ENCODE assay signal across 10 cellular contexts in genomic region chr2:223952280-223952968, GRCh38. TPM values are rescaled to one million over a fixed set of nuclear protein-coding genes. Genes with fewer than 3 reads are reported as not detected.
A peak's percentile ranks its signal among the peaks of the same experiment; 100 is the strongest.
DNase-seq lines count a peak whose midpoint lies in the region; ATAC-seq and TF ChIP-seq lines count a peak whose summit lies in the region.
"Had no signal": no experiment of that assay in that cellular context is flagged by ENCODE, and none has a peak within 500 bp of the region (broad histone marks: within the 10 kb centered on the region; RNA-seq: fewer than 3 reads in every experiment).

No MANE protein-coding gene starts in this region.

- peaks cover 72% of the 10 kb centered on the region for H3K4me1 Mint-ChIP-seq in activated CD8-positive, alpha-beta T cell treated with anti-CD3 and anti-CD28 coated beads for 36 hours (ENCODE audit: low read depth)
- H3K4me1 Mint-ChIP-seq in activated CD8-positive, alpha-beta T cell treated with anti-CD3 and anti-CD28 coated beads, Interleukin-2, amount 10 ng/mL, durations not matched to agents 7 days and 5 days (ENCODE audit: low read depth), result peaks cover 49% of the 10 kb centered on the region

- no peak overlapping the region for H3K4me3 Mint-ChIP-seq in activated CD8-positive, alpha-beta T cell treated with anti-CD3 and anti-CD28 coated beads for 36 hours
- no peak overlapping the region for H3K4me3 Mint-ChIP-seq in activated CD8-positive, alpha-beta T cell treated with anti-CD3 and anti-CD28 coated beads, Interleukin-2, amount 10 ng/mL, durations not matched to agents 7 days and 5 days

- CTCF ChIA-PET in activated CD8-positive, alpha-beta T cell treated with anti-CD3 and anti-CD28 coated beads for 36 hours (lab: Charles Lee), result no interaction called here
- CTCF ChIA-PET in activated CD8-positive, alpha-beta T cell treated with anti-CD3 and anti-CD28 coated beads, Interleukin-2, amount 10 ng/mL, durations not matched to agents 7 days and 5 days (lab: Charles Lee), result no interaction called here

- H3K27me3 Mint-ChIP-seq in activated CD8-positive, alpha-beta T cell treated with anti-CD3 and anti-CD28 coated beads for 36 hours, result no peaks in the 10 kb centered on the region
- no peaks in the 10 kb centered on the region for H3K27me3 Mint-ChIP-seq in activated CD8-positive, alpha-beta T cell treated with anti-CD3 and anti-CD28 coated beads, Interleukin-2, amount 10 ng/mL, durations not matched to agents 7 days and 5 days (ENCODE audit: low read depth)

- peak overlapping the region; percentile 53 for H3K27ac Mint-ChIP-seq in activated CD8-positive, alpha-beta T cell treated with anti-CD3 and anti-CD28 coated beads for 36 hours
- H3K27ac Mint-ChIP-seq in activated CD8-positive, alpha-beta T cell treated with anti-CD3 and anti-CD28 coated beads, Interleukin-2, amount 10 ng/mL, durations not matched to agents 7 days and 5 days, result no peak overlapping the region

- POLR2A ChIA-PET in activated CD8-positive, alpha-beta T cell treated with anti-CD3 and anti-CD28 coated beads for 36 hours (lab: Charles Lee), result interaction anchor here (7.1 kb wide), 1 partner anchor 9 kb away, joined by 84 read pairs; the partner anchor contains the start of gene WDFY1
- POLR2A ChIA-PET in activated CD8-positive, alpha-beta T cell treated with anti-CD3 and anti-CD28 coated beads, Interleukin-2, amount 10 ng/mL, durations not matched to agents 7 days and 5 days (lab: Charles Lee), result interaction anchor here (1.0 kb wide), 1 partner anchor 8 kb away, joined by 3 read pairs; no protein-coding TSS in a partner anchor

- intact Hi-C loops in activated CD8-positive, alpha-beta T cell treated with anti-CD3 and anti-CD28 coated beads for 36 hours (cut with micrococcal nuclease), result loop anchor here (10.0 kb wide), 1 partner anchor 1092 kb away; the partner anchor contains the start of gene DOCK10
- intact Hi-C loops in spleen (cut with DNase I; ENCODE audit: low total_unique reads), result no loop called here

- no peak for ATAC-seq in activated CD8-positive, alpha-beta T cell treated with anti-CD3 and anti-CD28 coated beads for 36 hours
- no peak for ATAC-seq in activated CD8-positive, alpha-beta T cell treated with anti-CD3 and anti-CD28 coated beads, Interleukin-2, amount 10 ng/mL, durations not matched to agents 7 days and 5 days
- ATAC-seq in HG02763 (IDR thresholded peaks at IDR 0.05; ENCODE audit: unreplicated experiment), result peak; percentile 39
- ATAC-seq: sciatic nerve had no signal

- no peak for TF ChIP-seq CTCF in activated CD8-positive, alpha-beta T cell treated with anti-CD3 and anti-CD28 coated beads for 36 hours (IDR thresholded peaks at IDR 0.05)
- TF ChIP-seq CTCF in spleen (IDR thresholded peaks at IDR 0.05 in 8 of 11, conservative IDR thresholded peaks at IDR 0.05 in 3 of 11), result no peak

- H3K27ac ChIP-seq in spleen, result peak overlapping the region in 7 of 8 donors; percentile 36 to 77 (median 67)
- H3K27ac ChIP-seq: BLaER1 had no signal

- H3K27me3 ChIP-seq in spleen (replicated peaks in 1 of 7), result no peaks in the 10 kb centered on the region
- H3K27me3 ChIP-seq: BLaER1 had no signal

- no peaks in the 10 kb centered on the region for H3K9me3 ChIP-seq in spleen
- H3K9me3 ChIP-seq: BLaER1 had no signal

- 69 to 82% (median 76%) methylated on average over 6 of the region's 6 CpGs for WGBS in spleen, 5 donors

- DNase-seq in activated CD8-positive, alpha-beta T cell treated with anti-CD3 and anti-CD28 coated beads for 36 hours, result no peak
- DNase-seq in activated CD8-positive, alpha-beta T cell treated with anti-CD3 and anti-CD28 coated beads, Interleukin-2, amount 10 ng/mL, durations not matched to agents 7 days and 5 days, result no peak
- DNase-seq in NCI-H510A treated with DMSO at 0.1 percent for 48 hours (lab: John Stamatoyannopoulos, UW), result peak; percentile 84
- no peak for DNase-seq in spleen
- DNase-seq in stimulated activated naive CD4-positive, alpha-beta T cell treated with Interleukin-2 at 50 U/mL for 16 hours (lab: John Stamatoyannopoulos, UW), result no peak
- no peak for DNase-seq in erythroblast (lab: John Stamatoyannopoulos, UW)
- DNase-seq in iPS-NIHi7 (ENCODE audit: extremely low spot score), result no peak

- TF ChIP-seq POLR2A in spleen (IDR thresholded peaks at IDR 0.05), result peak in 1 of 3 donors; percentile 8
- TF ChIP-seq POLR2A in erythroblast (IDR thresholded peaks at IDR 0.05; ENCODE audit: low read length), result no peak

- H3K4me1 ChIP-seq in spleen, result peaks cover 12 to 76% (median 43%) of the 10 kb centered on the region in 6 donors

- peaks cover 4% of the 10 kb centered on the region for H3K36me3 Mint-ChIP-seq in activated CD8-positive, alpha-beta T cell treated with anti-CD3 and anti-CD28 coated beads for 36 hours (ENCODE audit: low read depth)
- H3K36me3 Mint-ChIP-seq in activated CD8-positive, alpha-beta T cell treated with anti-CD3 and anti-CD28 coated beads, Interleukin-2, amount 10 ng/mL, durations not matched to agents 7 days and 5 days (ENCODE audit: low read depth), result no peaks in the 10 kb centered on the region

- H3K9me3 Mint-ChIP-seq in activated CD8-positive, alpha-beta T cell treated with anti-CD3 and anti-CD28 coated beads for 36 hours, result no peaks in the 10 kb centered on the region
- no peaks in the 10 kb centered on the region for H3K9me3 Mint-ChIP-seq in activated CD8-positive, alpha-beta T cell treated with anti-CD3 and anti-CD28 coated beads, Interleukin-2, amount 10 ng/mL, durations not matched to agents 7 days and 5 days (ENCODE audit: insufficient read depth)

- H3K4me3 ChIP-seq in spleen, result no peak overlapping the region
- H3K4me3 ChIP-seq: BLaER1 had no signal

- H3K36me3 ChIP-seq in spleen, result no peaks in the 10 kb centered on the region
- H3K36me3 ChIP-seq: BLaER1 had no signal

RNA-seq across cellular contexts. Expression of gene MRPL44, which starts 4.8 kb away (rescaled TPM):
- 10 to 100 TPM; 37.8 to 40.4 TPM for total RNA-seq in activated CD8-positive, alpha-beta T cell treated with anti-CD3 and anti-CD28 coated beads for 36 hours
- total RNA-seq in activated CD8-positive, alpha-beta T cell treated with anti-CD3 and anti-CD28 coated beads, Interleukin-2, amount 10 ng/mL, durations not matched to agents 7 days and 5 days, result 10 to 100 TPM; 29.0 to 30.5 TPM
- 10 to 100 TPM; 21.9 to 36.3 (median 25.7) TPM for total RNA-seq in spleen
- polyA plus RNA-seq in spleen, result 10 to 100 TPM; 19.4 to 34.6 (median 26.4) TPM

RNA-seq across cellular contexts. Expression of gene WDFY1, which starts 7.3 kb away (rescaled TPM):
- total RNA-seq in activated CD8-positive, alpha-beta T cell treated with anti-CD3 and anti-CD28 coated beads for 36 hours, result 10 to 100 TPM; 20.8 to 23.1 TPM
- 10 to 100 TPM; 41.5 to 47.1 TPM for total RNA-seq in activated CD8-positive, alpha-beta T cell treated with anti-CD3 and anti-CD28 coated beads, Interleukin-2, amount 10 ng/mL, durations not matched to agents 7 days and 5 days
- total RNA-seq in spleen, result 10 to 100 TPM; 46.4 to 68.5 (median 54.7) TPM
- 10 to 100 TPM; 14.3 to 20.4 (median 18.1) TPM for polyA plus RNA-seq in spleen
